8 cellular contexts compared by ENCODE assay signal in genomic region chr20:36605309-36606170, GRCh38. TPM values are rescaled to one million over a fixed set of nuclear protein-coding genes. Genes with fewer than 3 reads are reported as not detected.
A peak's percentile ranks its signal among the peaks of the same experiment; 100 is the strongest.
DNase-seq lines count a peak whose midpoint lies in the region; TF ChIP-seq lines count a peak whose summit lies in the region.

RAB5IF (plus strand) TSS chr20:36605779; CDS start chr20:36605952, 173 bp downstream.

- peak; percentile 100 for DNase-seq in GM06990 (ENCODE audit: extremely low read depth, insufficient read length)
- peak; percentile 96 for DNase-seq in HFF-Myc (ENCODE audit: extremely low read depth, low read depth)
- peak; percentile 99 for DNase-seq in NAMALWA (ENCODE audit: low spot score)
- DNase-seq in SK-N-MC (ENCODE audit: low read depth, low spot score), result peak; percentile 91
- DNase-seq in activated naive CD4-positive, alpha-beta T cell treated with anti-CD3 and anti-CD28 coated beads, Interleukin-2, amount 50 U/mL, for 16 hours, result peak; percentile 99
- peak; percentile 96 for DNase-seq in globus pallidus (ENCODE audit: low spot score)
- DNase-seq in occipital lobe (lab: John Stamatoyannopoulos, UW), result peak; percentile 94
- DNase-seq in testis, result peak; percentile 97

- peaks cover 12% of the 10 kb centered on the region for H3K4me1 ChIP-seq in testis

- 0 to 1% methylated on average over 31 to 77 of the region's 93 CpGs for WGBS in testis, 2 donors

- H3K4me3 ChIP-seq in GM06990 (replicated peaks; ENCODE audit: low read depth, low read length) (peak within 1 kb of the TSS; percentile 99), HFF-Myc (replicated peaks; ENCODE audit: low read depth, low read length) (peak within 1 kb of the TSS; percentile 97), SK-N-MC (peak within 1 kb of the TSS; percentile 99), testis (peak within 1 kb of the TSS; percentile 87 to 98)

- peak within 1 kb of the TSS; percentile 97 for H3K9ac ChIP-seq in SK-N-MC (ENCODE audit: insufficient read length)

- no peak for TF ChIP-seq POLR2A in testis (IDR thresholded peaks at IDR 0.05)

- TF ChIP-seq CTCF in GM06990 (IDR thresholded peaks at IDR 0.05; ENCODE audit: insufficient read depth, low read length, poor library complexity, severe bottlenecking) (peak; percentile 87), HFF-Myc (IDR thresholded peaks at IDR 0.05; ENCODE audit: low read depth, low read length, missing control alignments) (peak; percentile 90), testis (IDR thresholded peaks at IDR 0.05) (peak; percentile 90 to 99 (median 99))

- no peaks in the 10 kb centered on the region for H3K9me3 ChIP-seq in SK-N-MC (ENCODE audit: low read depth, low read length)
- H3K9me3 ChIP-seq in testis, result no peaks in the 10 kb centered on the region

- H3K27ac ChIP-seq in SK-N-MC, result peak within 1 kb of the TSS; percentile 76; the same call in 1 of the 2 replicates
- H3K27ac ChIP-seq in testis, result peak within 1 kb of the TSS; percentile 35 to 87

- intact Hi-C loops in testis (cut with DNase I; ENCODE audit: low total_unique reads), result loop anchor here (5.0 to 10.0 kb wide), 2 partner anchors 33 to 61 kb away; partner anchors contain the start of genes MYL9 and TGIF2

- no peaks in the 10 kb centered on the region for H3K27me3 ChIP-seq in GM06990 (replicated peaks; ENCODE audit: control insufficient read depth, insufficient read depth, low read length)
- no peaks in the 10 kb centered on the region for H3K27me3 ChIP-seq in testis

- peaks cover 13% of the 10 kb centered on the region for H3K36me3 ChIP-seq in GM06990 (ENCODE audit: control insufficient read depth, insufficient read depth, low read length)
- peaks cover 30% of the 10 kb centered on the region for H3K36me3 ChIP-seq in SK-N-MC (ENCODE audit: insufficient read depth, low read length)
- no peaks in the 10 kb centered on the region for H3K36me3 ChIP-seq in testis (ENCODE audit: low read depth, missing control alignments)

RNA-seq across cellular contexts. Expression of gene RAB5IF, which starts in this region (rescaled TPM):
- 25.0 TPM for total RNA-seq in occipital lobe
- 10 to 100 TPM; 75.7 to 81.3 TPM for total RNA-seq in testis
- 93.1 TPM for polyA plus RNA-seq in testis (ENCODE audit: insufficient read depth, low read depth, low replicate concordance)

Comparison
In these comparisons a context has a peak if more than half of its experiments do, and no peak if none do; other contexts are left out.
1. Peak in every context shown above with its lines: DNase-seq, H3K4me3 ChIP-seq and H3K27ac ChIP-seq.